16 cellular contexts compared by ENCODE assay signal in the genomic region with DNA sequence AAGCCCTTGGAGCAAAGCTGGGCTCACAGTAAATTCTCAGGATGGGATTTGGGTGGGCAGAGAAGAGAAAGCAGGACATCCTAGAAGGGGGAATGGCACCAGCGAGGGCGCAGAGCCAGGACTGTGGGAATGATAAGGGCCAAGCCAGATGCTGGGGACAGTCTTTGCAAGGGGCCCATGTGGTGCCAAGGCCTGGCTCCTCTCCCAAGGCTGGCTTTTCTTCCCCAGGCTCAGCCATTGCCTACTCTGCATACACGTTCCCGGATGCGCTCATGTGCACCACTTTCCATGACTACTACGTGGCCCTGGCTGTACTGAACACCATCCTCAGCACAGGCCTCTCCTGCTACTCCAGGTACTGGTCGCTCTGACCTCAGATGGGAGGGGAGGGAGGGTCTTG. TPM values are rescaled to one million over a fixed set of nuclear protein-coding genes. Genes with fewer than 3 reads are reported as not detected.
A peak's percentile ranks its signal among the peaks of the same experiment; 100 is the strongest.
DNase-seq lines count a peak whose midpoint lies in the region; ATAC-seq and TF ChIP-seq lines count a peak whose summit lies in the region.
"Had no signal": no experiment of that assay in that cellular context is flagged by ENCODE, and none has a peak within 500 bp of the region (broad histone marks: within the 10 kb centered on the region; RNA-seq: fewer than 3 reads in every experiment).

No MANE protein-coding gene starts in this region.

- H3K4me1 ChIP-seq in right atrium auricular region = peaks cover 0 to 3% of the 10 kb centered on the region in 2 donors
- no peaks in the 10 kb centered on the region for H3K4me1 ChIP-seq in right cardiac atrium (ENCODE audit: control insufficient read depth, insufficient read depth, low read length)

- no peaks in the 10 kb centered on the region for H3K36me3 Mint-ChIP-seq in stimulated activated naive B cell treated with anti-CD40 and anti-IgM and Interleukin-4, amounts not matched to agents 10 μg/mL and 1 μg/mL and 100 μg/mL, for 72 hours
- H3K36me3 Mint-ChIP-seq: CD4-positive, CD25-positive, alpha-beta regulatory T cell had no signal

- H3K27me3 ChIP-seq in right atrium auricular region (no peaks in the 10 kb centered on the region), right cardiac atrium (ENCODE audit: control insufficient read depth, insufficient read depth) (no peaks in the 10 kb centered on the region)
- H3K27me3 ChIP-seq: BLaER1 had no signal

- no peak overlapping the region for H3K27ac Mint-ChIP-seq in stimulated activated naive B cell treated with anti-CD40 and anti-IgM and Interleukin-4, amounts not matched to agents 10 μg/mL and 1 μg/mL and 100 μg/mL, for 72 hours
- H3K27ac Mint-ChIP-seq: CD4-positive, CD25-positive, alpha-beta regulatory T cell had no signal

- WGBS in right cardiac atrium = 87% methylated on average over 7 of the region's 7 CpGs

- H3K36me3 ChIP-seq in right atrium auricular region = no peaks in the 10 kb centered on the region
- H3K36me3 ChIP-seq: BLaER1 had no signal

- H3K4me1 Mint-ChIP-seq in stimulated activated naive B cell treated with anti-CD40 and anti-IgM and Interleukin-4, amounts not matched to agents 10 μg/mL and 1 μg/mL and 100 μg/mL, for 72 hours = peaks cover 8 to 12% of the 10 kb centered on the region in 2 donors

- H3K27me3 Mint-ChIP-seq in stimulated activated naive B cell treated with anti-CD40 and anti-IgM and Interleukin-4, amounts not matched to agents 10 μg/mL and 1 μg/mL and 100 μg/mL, for 72 hours = peaks cover 5 to 12% of the 10 kb centered on the region in 2 donors
- H3K27me3 Mint-ChIP-seq: CD4-positive, CD25-positive, alpha-beta regulatory T cell had no signal

- ATAC-seq in right cardiac atrium (no peak), left lobe of liver (no peak)
- ATAC-seq in stimulated activated naive B cell treated with anti-CD40 and anti-IgM and Interleukin-4, amounts not matched to agents 10 μg/mL and 1 μg/mL and 100 μg/mL, for 72 hours (replicated peaks) = no peak
- ATAC-seq: GM12878 had no signal

- DNase-seq in DMS 273 (lab: John Stamatoyannopoulos, UW; ENCODE audit: unreplicated experiment) (peak; percentile 14), DMS 273 treated with DMSO at 0.1 percent for 48 hours (lab: John Stamatoyannopoulos, UW) (no peak), right atrium auricular region (ENCODE audit: low spot score) (peak; percentile 40), right cardiac atrium (no peak), left lobe of liver (ENCODE audit: low spot score) (peak; percentile 27), NCI-H1092 treated with DMSO at 0.1 percent for 48 hours (lab: John Stamatoyannopoulos, UW) (no peak)
- no peak for DNase-seq in stimulated activated naive B cell treated with anti-CD40 and anti-IgM and Interleukin-4, amounts not matched to agents 10 μg/mL and 1 μg/mL and 100 μg/mL, for 72 hours
- DNase-seq in stimulated activated CD4-positive, alpha-beta T cell treated with anti-CD3 and anti-CD28 coated beads, Interleukin-1b, Interleukin-23, amount 100 ng/mL, for 48 hours = no peak
- DNase-seq: 8988T; AML-193; CD4-positive, CD25-positive, alpha-beta regulatory T cell; DMS79; GOT3; H9 had no signal

- H3K9me3 Mint-ChIP-seq in stimulated activated naive B cell treated with anti-CD40 and anti-IgM and Interleukin-4, amounts not matched to agents 10 μg/mL and 1 μg/mL and 100 μg/mL, for 72 hours = no peaks in the 10 kb centered on the region
- H3K9me3 Mint-ChIP-seq: H9 had no signal

- TF ChIP-seq CTCF in right atrium auricular region (IDR thresholded peaks at IDR 0.05) = no peak

- H3K27ac ChIP-seq in right atrium auricular region = no peak overlapping the region
- H3K27ac ChIP-seq in right cardiac atrium (ENCODE audit: low read length) = no peak overlapping the region
- H3K27ac ChIP-seq: BLaER1 had no signal

- H3K4me3 ChIP-seq in right atrium auricular region (no peak overlapping the region), right cardiac atrium (ENCODE audit: low read length) (no peak overlapping the region)
- H3K4me3 ChIP-seq: BLaER1, GM12878 had no signal

- no peaks in the 10 kb centered on the region for H3K9me3 ChIP-seq in right atrium auricular region
- no peaks in the 10 kb centered on the region for H3K9me3 ChIP-seq in right cardiac atrium (ENCODE audit: control insufficient read depth, low read length)
- H3K9me3 ChIP-seq: BLaER1 had no signal

- intact Hi-C loops in right cardiac atrium (cut with DNase I) = no loop called here

- no peak overlapping the region for H3K4me3 Mint-ChIP-seq in stimulated activated naive B cell treated with anti-CD40 and anti-IgM and Interleukin-4, amounts not matched to agents 10 μg/mL and 1 μg/mL and 100 μg/mL, for 72 hours
- H3K4me3 Mint-ChIP-seq: CD4-positive, CD25-positive, alpha-beta regulatory T cell; H9 had no signal

RNA-seq across cellular contexts. Expression of gene KIF23, which starts 24.7 kb away (rescaled TPM):
- total RNA-seq in right atrium auricular region (1 to 10 TPM; 1.3 to 3.6 TPM), right cardiac atrium (1 to 10 TPM in 2 of 4 donors, under 1 TPM in 2; 0.62 to 1.2 (median 0.92) TPM), left lobe of liver (0.86 TPM)
- 0.27 TPM for polyA plus RNA-seq in right cardiac atrium

Comparison
In these comparisons a context has a peak if more than half of its experiments do, and no peak if none do; other contexts are left out.
1. DNase-seq: peak in DMS 273 (single experiment), right atrium auricular region (single experiment) and left lobe of liver (single experiment); none in DMS 273 treated with DMSO at 0.1 percent for 48 hours (single experiment), right cardiac atrium (0 of 3), stimulated activated naive B cell treated with anti-CD40 and anti-IgM and Interleukin-4, amounts not matched to agents 10 μg/mL and 1 μg/mL and 100 μg/mL, for 72 hours (single experiment), stimulated activated CD4-positive, alpha-beta T cell treated with anti-CD3 and anti-CD28 coated beads, Interleukin-1b, Interleukin-23, amount 100 ng/mL, for 48 hours (single experiment) and NCI-H1092 treated with DMSO at 0.1 percent for 48 hours (single experiment).